Comparison of ENCODE assay signal across 15 cellular contexts in the genomic region with DNA sequence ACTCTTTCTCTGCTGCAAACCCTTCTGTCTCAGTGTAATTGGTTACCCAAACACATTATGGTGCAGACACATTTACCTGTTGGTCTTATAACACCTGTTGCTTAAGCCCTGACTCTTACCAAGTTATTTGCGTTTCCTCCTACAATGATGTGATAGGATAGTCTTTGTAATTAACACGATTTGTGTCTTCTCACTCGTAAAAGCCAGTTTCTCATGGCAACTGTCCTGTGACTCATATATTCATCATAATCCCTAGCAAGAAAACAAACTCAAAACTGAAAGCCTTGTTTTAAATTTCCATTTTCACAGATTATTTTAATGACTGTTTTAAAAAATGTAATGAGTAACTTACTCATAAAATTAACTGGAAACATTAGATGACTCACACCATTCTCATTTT.
"Had no signal": no experiment of that assay in that cellular context is flagged by ENCODE, and none has a peak within 500 bp of the region (broad histone marks: within the 10 kb centered on the region; RNA-seq: fewer than 3 reads in every experiment).

No MANE protein-coding gene starts in this region.

- H3K27ac ChIP-seq: esophagus squamous epithelium, heart left ventricle, ovary had no signal

- H3K4me3 ChIP-seq: esophagus squamous epithelium, heart left ventricle, mucosa of descending colon, ovary, smooth muscle cell had no signal

- H3K27ac Mint-ChIP-seq: dendritic cell treated with granulocyte-macrophage colony-stimulating factor and Interleukin-4, amounts not matched to agents 40 ng/mL and 50 ng/mL, for 4 days; effector memory CD8-positive, alpha-beta T cell; natural killer cell had no signal

- H3K36me3 ChIP-seq: esophagus squamous epithelium, heart left ventricle, ovary had no signal

- H3K27me3 ChIP-seq: esophagus squamous epithelium, heart left ventricle, ovary had no signal

- H3K4me3 Mint-ChIP-seq: dendritic cell treated with granulocyte-macrophage colony-stimulating factor and Interleukin-4, amounts not matched to agents 40 ng/mL and 50 ng/mL, for 4 days; effector memory CD8-positive, alpha-beta T cell; natural killer cell; neural crest cell had no signal

- H3K27me3 Mint-ChIP-seq: effector memory CD8-positive, alpha-beta T cell had no signal

- ATAC-seq: effector memory CD8-positive, alpha-beta T cell; heart left ventricle; mucosa of descending colon; natural killer cell; right cardiac atrium had no signal

- H3K4me1 Mint-ChIP-seq: natural killer cell, neural crest cell had no signal

- H3K9me3 ChIP-seq: esophagus squamous epithelium, ovary had no signal

- H3K4me2 ChIP-seq: smooth muscle cell had no signal

- DNase-seq: effector memory CD8-positive, alpha-beta T cell; esophagus squamous epithelium; heart left ventricle; hippocampal formation; kidney glomerular epithelial cell; mucosa of descending colon; natural killer cell; ovary; right cardiac atrium; stimulated activated CD4-positive, alpha-beta T cell treated with anti-CD3 and anti-CD28 coated beads, Interleukin-2, amount 100 ng/mL, for 48 hours; stimulated activated naive CD4-positive, alpha-beta T cell treated with Interleukin-2 at 50 U/mL for 16 hours; trophoblast cell had no signal

- H3K36me3 Mint-ChIP-seq: natural killer cell had no signal

- H3K4me1 ChIP-seq: esophagus squamous epithelium, heart left ventricle had no signal
